ENCODE assay signal across 8 cellular contexts in genomic region chr3:50194128-50194902, GRCh38. TPM values are rescaled to one million over a fixed set of nuclear protein-coding genes. Genes with fewer than 3 reads are reported as not detected.
DNase-seq lines count a peak whose midpoint lies in the region; ATAC-seq, FAIRE-seq and TF ChIP-seq lines count a peak whose summit lies in the region.

No MANE protein-coding gene starts in this region.

- no peaks in the 10 kb centered on the region for H3K4me1 Mint-ChIP-seq in Caco-2 (ENCODE audit: low read depth, unreplicated experiment)

- H3K36me3 Mint-ChIP-seq in Caco-2 (ENCODE audit: insufficient read depth, unreplicated experiment), result no peaks in the 10 kb centered on the region

- peaks cover 16% of the 10 kb centered on the region for H3K4me1 ChIP-seq in Caco-2
- H3K4me1 ChIP-seq in K562 (replicated peaks in 1 of 2; ENCODE audit: control insufficient read depth in 2 of 2, insufficient read depth in 2 of 2, low read length in 2 of 2), result peaks cover 2 to 29% of the 10 kb centered on the region in 2 experiments; a peak in 2 of 5 replicates

- H3K36me3 ChIP-seq in Caco-2 (ENCODE audit: control insufficient read depth, insufficient read depth, low read length) (no peaks in the 10 kb centered on the region), K562 (ENCODE audit: control insufficient read depth, insufficient read depth, low read length) (no peaks in the 10 kb centered on the region)

- ATAC-seq in K562, result peak; percentile 94
- ATAC-seq in GM18867 (IDR thresholded peaks at IDR 0.05; ENCODE audit: unreplicated experiment), result no peak

- H3K79me2 ChIP-seq in K562 (ENCODE audit: control insufficient read depth, insufficient read depth, low read length), result no peaks in the 10 kb centered on the region

- no peaks in the 10 kb centered on the region for H3K9me3 Mint-ChIP-seq in Caco-2 (ENCODE audit: unreplicated experiment)

- peak overlapping the region; percentile 89 for H3K4me2 ChIP-seq in K562 (ENCODE audit: insufficient read depth, low read length)

- in situ Hi-C loops in K562 (cut with MboI), result loop anchor here (5.0 kb wide), 2 partner anchors 33 to 78 kb away; no protein-coding TSS in a partner anchor

- peak; percentile 92 to 99 for TF ChIP-seq RAD21 in K562 (CRISPR knock-in tag; conservative IDR thresholded peaks at IDR 0.05 in 1 of 2, IDR thresholded peaks at IDR 0.05 in 1 of 2)

- CTCF ChIA-PET in Caco-2 (lab: Charles Lee), result interaction anchor here (0.6 to 4.1 kb wide), 20 partner anchors 9 to 473 kb away, joined by 3 to 100 read pairs (median 6); partner anchors contain the start of genes GNAI2, SEMA3B and SLC38A3
- CTCF ChIA-PET in K562 (lab: Yijun Ruan, JAX; ENCODE audit: low intra/inter-chr PET ratio), result interaction anchor here (0.7 to 4.9 kb wide), 7 partner anchors 29 to 79 kb away, joined by 3 to 91 read pairs (median 5); no protein-coding TSS in a partner anchor

- TF ChIP-seq EP300 in K562 (IDR thresholded peaks at IDR 0.05; ENCODE audit: low read length), result no peak

- no peaks in the 10 kb centered on the region for H3K27me3 Mint-ChIP-seq in Caco-2 (ENCODE audit: insufficient read depth, unreplicated experiment)

- BruUV-seq in Caco-2 (replicated peaks; lab: Mats Ljungman, UMichigan), result no TSS peak
- no TSS peak for BruUV-seq in K562 (replicated peaks; lab: Mats Ljungman, UMichigan)

- H3K9me3 ChIP-seq in Caco-2 (no peaks in the 10 kb centered on the region), K562 (replicated peaks; ENCODE audit: control insufficient read depth, insufficient read depth, low read depth, low read length) (no peaks in the 10 kb centered on the region)

- no peak overlapping the region for H3K27ac Mint-ChIP-seq in Caco-2 (ENCODE audit: unreplicated experiment)

- TF ChIP-seq POLR2A in K562 (conservative IDR thresholded peaks at IDR 0.05), result no peak

- intact Hi-C loops in Caco-2 (cut with micrococcal nuclease; ENCODE audit: unreplicated experiment), result loop anchor here (2.0 kb wide), 1 partner anchor 16 kb away; no protein-coding TSS in a partner anchor
- intact Hi-C loops in K562 (cut with micrococcal nuclease), result loop anchor here (1.0 kb wide), 2 partner anchors 28 to 32 kb away; no protein-coding TSS in a partner anchor

- H3K9me1 ChIP-seq in K562 (ENCODE audit: control insufficient read depth, insufficient read depth, low read length), result no peaks in the 10 kb centered on the region

- H4K20me1 ChIP-seq in K562 (replicated peaks; ENCODE audit: control insufficient read depth, insufficient read depth, low read length), result no peaks in the 10 kb centered on the region; the same call in 1 of the 2 replicates

- H2AFZ ChIP-seq in K562 (ENCODE audit: low read depth, low read length), result peak overlapping the region; percentile 85

- no peak overlapping the region for H3K27ac ChIP-seq in K562 (ENCODE audit: extremely low read depth, low read depth, low read length)

- POLR2A ChIA-PET in Caco-2 (lab: Charles Lee) (interaction anchor here (0.8 kb wide), 1 partner anchor 41 kb away, joined by 4 read pairs; the partner anchor contains the start of gene GNAI2), K562 (lab: Yijun Ruan, JAX) (interaction anchor here (0.5 to 0.9 kb wide), 6 partner anchors 32 to 89 kb away, joined by 3 to 4 read pairs (median 3); no protein-coding TSS in a partner anchor)

- H3K4me3 ChIP-seq in Caco-2 (ENCODE audit: low read depth, low read length) (no peak overlapping the region), K562 (peak overlapping the region; percentile 26; the same call in 1 of the 2 replicates)

- peak; percentile 61 to 79 for DNase-seq in Caco-2
- peak; percentile 94 for DNase-seq in HuH-7.5 (ENCODE audit: low spot score)
- peak; percentile 67 for DNase-seq in UCSD-AML1 (lab: John Stamatoyannopoulos, UW; ENCODE audit: unreplicated experiment)
- DNase-seq in K562 (ENCODE audit: extremely low read depth in 1 of 4, low spot score in 3 of 4), result peak; percentile 81 to 86 (median 84)
- peak; percentile 56 for DNase-seq in iris pigment epithelial cell (ENCODE audit: low read depth)
- peak; percentile 69 to 72 for DNase-seq in stimulated activated CD4-positive, alpha-beta T cell treated with anti-CD3 and anti-CD28 coated beads, Interleukin-1b, Interleukin-23, amount 100 ng/mL, for 1 hour (ENCODE audit: low read depth in 2 of 2)
- no peak for DNase-seq in DMS53 treated with DMSO at 0.1 percent for 48 hours (lab: John Stamatoyannopoulos, UW; ENCODE audit: unreplicated experiment)

- WGBS in K562 (ENCODE audit: insufficient coverage, low coverage, missing lambda C conversion rate), result 6% methylated on average over 44 of the region's 70 CpGs

- no peak overlapping the region for H3K4me3 Mint-ChIP-seq in Caco-2 (ENCODE audit: unreplicated experiment)

- peak; percentile 78 for FAIRE-seq in K562 (lab: Jason Lieb, UNC)

- H3K27me3 ChIP-seq in Caco-2 (replicated peaks; ENCODE audit: control insufficient read depth, insufficient read depth, low read length) (no peaks in the 10 kb centered on the region), K562 (ENCODE audit: control insufficient read depth in 2 of 2, insufficient read depth in 2 of 2, low read length in 2 of 2) (peaks cover 0 to 15% of the 10 kb centered on the region in 2 experiments; a peak in 2 of 5 replicates)

- 0 out of 4 replicates have a peak overlapping the region, but pooled peaks of 1 of the 2 experiments have one; percentile 2 for H3K9ac ChIP-seq in K562 (ENCODE audit: insufficient read depth in 1 of 2, low read depth in 2 of 2, low read length in 2 of 2)

- TF ChIP-seq CTCF in Caco-2 (IDR thresholded peaks at IDR 0.05; ENCODE audit: insufficient read depth in 1 of 2, low read depth in 1 of 2, low read length in 1 of 2, severe bottlenecking in 1 of 2, unreplicated experiment in 1 of 2) (peak; percentile 62 to 69), K562 (IDR thresholded peaks at IDR 0.05 in 2 of 3, conservative IDR thresholded peaks at IDR 0.05 in 1 of 3; ENCODE audit: insufficient read depth in 2 of 3, low read depth in 1 of 3, low read length in 3 of 3) (peak; percentile 88 to 92 (median 89))

RNA-seq across cellular contexts. Expression of gene GNAT1, which starts 2.9 kb away (rescaled TPM):
- total RNA-seq in Caco-2 (2022) (0.50 TPM in 1 of 2 replicates, not detected in the other), K562 (2014; rRNA removed) (not detected in 2 replicates), K562 (2014; rRNA removed; fragmentation: Illumina TruSeq; extraction: Trizol) (not detected in 2 replicates), K562 (2015; rRNA removed; fragmentation: Illumina TruSeq; extraction: Trizol) (not detected in 2 replicates), K562 (2021) (not detected in 2 replicates)
- not detected in 2 replicates for total RNA-seq in K562 (2011; cell fraction: chromatin; rRNA removed; ENCODE audit: low replicate concordance)
- total RNA-seq in K562 (2011; cell fraction: nucleolus; rRNA removed), result not detected in 2 replicates
- total RNA-seq in K562 (2011; cell fraction: nucleoplasm; rRNA removed), result 0.15 TPM in 1 of 2 replicates, not detected in the other
- polyA plus RNA-seq in K562 (2011; rRNA removed) (not detected in 2 replicates), K562 (2014; fragmentation: Illumina TruSeq; extraction: Trizol) (not detected in 2 replicates), K562 (2014; fragmentation: Nextera tagmentation; extraction: Ambion mirVana) (not detected), K562 (2014; rRNA removed) (not detected in 2 replicates)
- polyA plus RNA-seq in K562 (2011; cell fraction: cytosol; rRNA removed), result not detected in 2 replicates
- not detected in 2 replicates for polyA plus RNA-seq in K562 (2011; cell fraction: nucleus; rRNA removed)
- not detected in 2 replicates for polyA plus RNA-seq in K562 (2012)
- not detected in 2 replicates for polyA minus RNA-seq in K562 (2011; rRNA and poly(A)+ RNA removed)
- polyA minus RNA-seq in K562 (2011; cell fraction: cytosol; rRNA and poly(A)+ RNA removed), result not detected in 2 replicates
- not detected in 2 replicates for polyA minus RNA-seq in K562 (2011; cell fraction: nucleus; rRNA and poly(A)+ RNA removed)

RNA-seq across cellular contexts. Expression of gene SLC38A3, which starts 10.8 kb away (rescaled TPM):
- total RNA-seq in Caco-2 (2022) (11.4 and 16.8 TPM in 2 replicates), K562 (2014; rRNA removed) (0.09 TPM in 1 of 2 replicates, not detected in the other), K562 (2014; rRNA removed; fragmentation: Illumina TruSeq; extraction: Trizol) (not detected in 2 replicates), K562 (2015; rRNA removed; fragmentation: Illumina TruSeq; extraction: Trizol) (not detected in 2 replicates), K562 (2021) (0.16 and 0.27 TPM in 2 replicates)
- total RNA-seq in K562 (2011; cell fraction: chromatin; rRNA removed; ENCODE audit: low replicate concordance), result 0.99 and 3.1 TPM in 2 replicates
- 1.6 and 3.8 TPM in 2 replicates for total RNA-seq in K562 (2011; cell fraction: nucleolus; rRNA removed)
- total RNA-seq in K562 (2011; cell fraction: nucleoplasm; rRNA removed), result 1.3 and 1.5 TPM in 2 replicates
- polyA plus RNA-seq in K562 (2011; rRNA removed) (0.38 and 0.66 TPM in 2 replicates), K562 (2014; fragmentation: Illumina TruSeq; extraction: Trizol) (not detected in 2 replicates), K562 (2014; fragmentation: Nextera tagmentation; extraction: Ambion mirVana) (not detected), K562 (2014; rRNA removed) (not detected in 2 replicates)
- polyA plus RNA-seq in K562 (2011; cell fraction: cytosol; rRNA removed), result 0.47 and 0.52 TPM in 2 replicates
- polyA plus RNA-seq in K562 (2011; cell fraction: nucleus; rRNA removed), result 2.9 and 4.2 TPM in 2 replicates
- polyA plus RNA-seq in K562 (2012), result not detected in 2 replicates
- polyA minus RNA-seq in K562 (2011; rRNA and poly(A)+ RNA removed), result 0.46 and 0.57 TPM in 2 replicates
- polyA minus RNA-seq in K562 (2011; cell fraction: cytosol; rRNA and poly(A)+ RNA removed), result 0.29 and 1.1 TPM in 2 replicates
- polyA minus RNA-seq in K562 (2011; cell fraction: nucleus; rRNA and poly(A)+ RNA removed), result 0.54 and 0.78 TPM in 2 replicates

RNA-seq across cellular contexts. Expression of gene SEMA3F, which starts 39.2 kb away (rescaled TPM):
- total RNA-seq in Caco-2 (2022) (11.3 and 16.5 TPM in 2 replicates), K562 (2014; rRNA removed) (2.0 and 2.3 TPM in 2 replicates), K562 (2014; rRNA removed; fragmentation: Illumina TruSeq; extraction: Trizol) (0.54 and 0.58 TPM in 2 replicates), K562 (2015; rRNA removed; fragmentation: Illumina TruSeq; extraction: Trizol) (0.45 and 0.76 TPM in 2 replicates), K562 (2021) (2.6 and 3.0 TPM in 2 replicates)
- 6.4 and 18.2 TPM in 2 replicates for total RNA-seq in K562 (2011; cell fraction: chromatin; rRNA removed; ENCODE audit: low replicate concordance)
- 15.1 and 18.5 TPM in 2 replicates for total RNA-seq in K562 (2011; cell fraction: nucleolus; rRNA removed)
- 8.9 and 11.7 TPM in 2 replicates for total RNA-seq in K562 (2011; cell fraction: nucleoplasm; rRNA removed)
- polyA plus RNA-seq in K562 (2011; rRNA removed) (2.6 and 3.8 TPM in 2 replicates), K562 (2014; fragmentation: Illumina TruSeq; extraction: Trizol) (1.5 and 1.7 TPM in 2 replicates), K562 (2014; fragmentation: Nextera tagmentation; extraction: Ambion mirVana) (not detected), K562 (2014; rRNA removed) (1.2 and 2.7 TPM in 2 replicates)
- polyA plus RNA-seq in K562 (2011; cell fraction: cytosol; rRNA removed), result 3.4 and 4.9 TPM in 2 replicates
- 11.8 and 13.0 TPM in 2 replicates for polyA plus RNA-seq in K562 (2011; cell fraction: nucleus; rRNA removed)
- 1.2 and 2.0 TPM in 2 replicates for polyA plus RNA-seq in K562 (2012)
- 2.7 and 4.2 TPM in 2 replicates for polyA minus RNA-seq in K562 (2011; rRNA and poly(A)+ RNA removed)
- 7.0 and 15.3 TPM in 2 replicates for polyA minus RNA-seq in K562 (2011; cell fraction: cytosol; rRNA and poly(A)+ RNA removed)
- polyA minus RNA-seq in K562 (2011; cell fraction: nucleus; rRNA and poly(A)+ RNA removed), result 6.1 and 8.2 TPM in 2 replicates

RNA-seq across cellular contexts. Expression of gene GNAI2, which starts 41.7 kb away (rescaled TPM):
- total RNA-seq in Caco-2 (2022), result 59.3 and 62.0 TPM in 2 replicates
- total RNA-seq in K562 (2011; cell fraction: chromatin; rRNA removed; ENCODE audit: low replicate concordance), result 32.6 and 87.4 TPM in 2 replicates
- total RNA-seq in K562 (2011; cell fraction: nucleolus; rRNA removed), result 69.2 and 80.9 TPM in 2 replicates
- 56.0 and 62.0 TPM in 2 replicates for total RNA-seq in K562 (2011; cell fraction: nucleoplasm; rRNA removed)
- total RNA-seq in K562 (2014; rRNA removed), result 41.0 and 53.8 TPM in 2 replicates
- total RNA-seq in K562 (2014; rRNA removed; fragmentation: Illumina TruSeq; extraction: Trizol), result 18.6 and 19.5 TPM in 2 replicates
- 41.1 and 42.7 TPM in 2 replicates for total RNA-seq in K562 (2015; rRNA removed; fragmentation: Illumina TruSeq; extraction: Trizol)
- 55.4 and 60.5 TPM in 2 replicates for total RNA-seq in K562 (2021)
- 72.2 and 172 TPM in 2 replicates for polyA plus RNA-seq in K562 (2011; rRNA removed)
- polyA plus RNA-seq in K562 (2011; cell fraction: cytosol; rRNA removed), result 128 and 171 TPM in 2 replicates
- 49.7 and 89.7 TPM in 2 replicates for polyA plus RNA-seq in K562 (2011; cell fraction: nucleus; rRNA removed)
- 64.5 and 84.8 TPM in 2 replicates for polyA plus RNA-seq in K562 (2012)
- polyA plus RNA-seq in K562 (2014; fragmentation: Illumina TruSeq; extraction: Trizol), result 49.3 and 56.1 TPM in 2 replicates
- 1 to 10 TPM; 1.1 to 2.5 TPM for polyA plus RNA-seq in K562 (2014; fragmentation: Nextera tagmentation; extraction: Ambion mirVana)
- 41.4 and 51.2 TPM in 2 replicates for polyA plus RNA-seq in K562 (2014; rRNA removed)
- 112 and 135 TPM in 2 replicates for polyA minus RNA-seq in K562 (2011; rRNA and poly(A)+ RNA removed)
- 34.5 and 65.7 TPM in 2 replicates for polyA minus RNA-seq in K562 (2011; cell fraction: cytosol; rRNA and poly(A)+ RNA removed)
- 11.7 and 24.4 TPM in 2 replicates for polyA minus RNA-seq in K562 (2011; cell fraction: nucleus; rRNA and poly(A)+ RNA removed)
